Comparison of ENCODE assay signal across 1 cellular context in the genomic region with DNA sequence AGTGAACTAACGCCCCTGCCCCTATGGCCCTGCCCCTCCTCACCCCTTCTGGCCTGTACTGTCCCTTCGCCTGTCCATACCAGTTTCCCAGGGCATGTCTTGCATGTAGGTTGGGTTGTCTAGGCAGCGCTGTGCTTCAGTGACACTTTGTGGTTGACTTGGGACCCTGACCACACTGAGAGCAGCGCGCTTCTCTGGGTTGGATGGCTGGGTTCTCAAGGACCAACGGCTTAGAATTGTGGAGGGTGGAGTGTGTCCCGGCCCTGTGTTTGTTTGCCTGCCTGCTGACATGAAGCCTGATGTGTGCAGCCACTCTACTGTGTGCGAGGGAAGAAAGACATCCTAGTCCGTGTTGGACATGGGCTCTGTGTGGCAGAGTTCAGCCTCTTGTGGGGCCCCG.
TF ChIP-seq lines count a peak whose summit lies in the region.

No MANE protein-coding gene starts in this region.

TF ChIP-seq in IMR-90, 13 proteins besides CTCF, POLR2A, EP300 and RAD21:
- TF ChIP-seq BHLHE40 (IDR thresholded peaks at IDR 0.05; ENCODE audit: low read depth, low read length) (no peak), CEBPB (IDR thresholded peaks at IDR 0.05; ENCODE audit: low read depth, low read length) (no peak), NFE2L2 (IDR thresholded peaks at IDR 0.05; ENCODE audit: low read depth, low read length) (no peak), CHD1 (IDR thresholded peaks at IDR 0.05; ENCODE audit: low read depth, low read length) (no peak), RCOR1 (IDR thresholded peaks at IDR 0.05; ENCODE audit: insufficient replicate concordance, low read length) (no peak), MAZ (IDR thresholded peaks at IDR 0.05; ENCODE audit: borderline replicate concordance, low read depth, low read length) (no peak)
- TF ChIP-seq, protein P1, sequence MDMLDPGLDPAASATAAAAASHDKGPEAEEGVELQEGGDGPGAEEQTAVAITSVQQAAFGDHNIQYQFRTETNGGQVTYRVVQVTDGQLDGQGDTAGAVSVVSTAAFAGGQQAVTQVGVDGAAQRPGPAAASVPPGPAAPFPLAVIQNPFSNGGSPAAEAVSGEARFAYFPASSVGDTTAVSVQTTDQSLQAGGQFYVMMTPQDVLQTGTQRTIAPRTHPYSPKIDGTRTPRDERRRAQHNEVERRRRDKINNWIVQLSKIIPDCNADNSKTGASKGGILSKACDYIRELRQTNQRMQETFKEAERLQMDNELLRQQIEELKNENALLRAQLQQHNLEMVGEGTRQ (IDR thresholded peaks at IDR 0.05; ENCODE audit: low read depth, low read length), result no peak
